Comparison of ENCODE assay signal across 5 cellular contexts in genomic region chr5:6286404-6286803, GRCh38.
"Had no signal": no experiment of that assay in that cellular context is flagged by ENCODE, and none has a peak within 500 bp of the region (broad histone marks: within the 10 kb centered on the region; RNA-seq: fewer than 3 reads in every experiment).

No MANE protein-coding gene starts in this region.

- DNase-seq: IMR-90, KBM-7 had no signal

- ATAC-seq: HepG2, K562 had no signal

- H3K27ac ChIP-seq: HL-60 had no signal

- H3K4me3 ChIP-seq: K562 had no signal
